8 cellular contexts compared by ENCODE assay signal in the genomic region with DNA sequence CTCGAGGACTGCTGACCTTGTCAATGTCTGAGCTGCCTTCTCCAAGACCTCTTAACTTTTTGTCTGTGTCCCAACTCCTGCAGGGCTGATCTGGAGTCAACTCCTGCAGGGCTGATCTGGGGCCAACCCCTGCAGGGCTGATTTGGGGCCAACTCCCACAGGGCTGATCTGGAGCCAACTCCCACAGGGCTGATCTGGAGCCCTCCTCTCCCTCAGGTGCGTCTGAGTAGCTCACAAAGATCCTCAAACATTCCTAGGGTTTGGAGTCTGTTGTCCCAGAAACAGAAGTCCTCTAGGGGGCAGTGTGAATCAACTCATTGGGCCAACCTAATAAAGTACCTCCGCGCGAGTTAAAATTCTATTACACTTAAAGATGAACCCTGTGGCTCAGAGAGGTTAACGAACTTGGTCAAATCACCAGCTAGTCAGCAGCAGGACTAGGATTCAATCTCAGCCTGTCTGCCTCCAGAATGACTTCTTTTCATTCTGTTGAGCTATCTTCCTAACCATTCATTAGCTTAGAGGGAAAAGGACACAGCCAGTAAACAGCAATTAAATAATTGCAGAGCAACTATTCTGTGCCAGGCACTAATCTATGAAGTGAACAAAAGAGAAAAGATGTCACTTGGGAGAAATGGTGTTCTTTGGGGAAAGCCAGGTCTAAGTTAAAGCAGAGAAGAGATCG. TPM values are rescaled to one million over a fixed set of nuclear protein-coding genes. Genes with fewer than 3 reads are reported as not detected.
A peak's percentile ranks its signal among the peaks of the same experiment; 100 is the strongest.
DNase-seq lines count a peak whose midpoint lies in the region; ATAC-seq and TF ChIP-seq lines count a peak whose summit lies in the region.

No MANE protein-coding gene starts in this region.

- peak; percentile 54 for DNase-seq in GM10248 (ENCODE audit: extremely low spot score)
- peak; percentile 5 for DNase-seq in NCI-H1417 treated with DMSO at 0.1 percent for 48 hours (lab: John Stamatoyannopoulos, UW)
- DNase-seq in SW480 (ENCODE audit: low spot score) = peak; percentile 67
- DNase-seq in activated naive CD8-positive, alpha-beta T cell treated with anti-CD3 and anti-CD28 coated beads, Interleukin-2, amount 50 U/mL, for 16 hours (ENCODE audit: low read depth, low spot score) = peak; percentile 48
- peak in 2 of 3 donors; percentile 18 to 48 for DNase-seq in right cardiac atrium
- DNase-seq in sigmoid colon = peak; percentile 71

- H3K4me3 ChIP-seq in right cardiac atrium (ENCODE audit: low read length) (no peak overlapping the region), sigmoid colon (no peak overlapping the region)

- WGBS in right cardiac atrium = 13% methylated on average over 7 of the region's 7 CpGs
- 8 to 17% methylated on average over 7 of the region's 7 CpGs for WGBS in sigmoid colon, 2 donors

- TF ChIP-seq CTCF in GM10248 (IDR thresholded peaks at IDR 0.05; ENCODE audit: control extremely low read depth, extremely low read depth, low read depth, missing control alignments) (peak; percentile 48), sigmoid colon (IDR thresholded peaks at IDR 0.05) (peak; percentile 32 to 73 (median 58))

- intact Hi-C loops in right cardiac atrium (cut with DNase I) (loop anchor here (2.0 to 10.0 kb wide), 3 partner anchors 193 to 261 kb away; no protein-coding TSS in a partner anchor), sigmoid colon (cut with DNase I) (loop anchor here (1.0 to 2.0 kb wide), 2 partner anchors 195 to 260 kb away; no protein-coding TSS in a partner anchor)

- H3K27me3 ChIP-seq in right cardiac atrium (ENCODE audit: control insufficient read depth, insufficient read depth) (no peaks in the 10 kb centered on the region), sigmoid colon (peaks cover 0 to 13% (median 0%) of the 10 kb centered on the region in 3 donors)

- H3K4me1 ChIP-seq in right cardiac atrium (ENCODE audit: control insufficient read depth, insufficient read depth, low read length) (no peaks in the 10 kb centered on the region), sigmoid colon (no peaks in the 10 kb centered on the region)

- POLR2A ChIA-PET in GM10248 (lab: Yijun Ruan, JAX) = interaction anchor here (0.5 to 0.6 kb wide), 2 partner anchors 9 to 249 kb away, joined by 3 to 6 read pairs; no protein-coding TSS in a partner anchor

- no peak for TF ChIP-seq POLR2A in sigmoid colon (IDR thresholded peaks at IDR 0.05)

- H3K36me3 ChIP-seq in sigmoid colon = no peaks in the 10 kb centered on the region

- TF ChIP-seq EP300 in sigmoid colon (IDR thresholded peaks at IDR 0.05) = no peak

- CTCF ChIA-PET in GM10248 (lab: Yijun Ruan, JAX) = interaction anchor here (0.6 to 3.8 kb wide), 93 partner anchors 9 to 860 kb away, joined by 3 to 120 read pairs (median 5); a partner anchor contains a TSS

- H3K9me3 ChIP-seq in right cardiac atrium (ENCODE audit: control insufficient read depth, low read length) = no peaks in the 10 kb centered on the region
- H3K9me3 ChIP-seq in sigmoid colon = no peaks in the 10 kb centered on the region

- ATAC-seq in right cardiac atrium (peak; percentile 78 to 83), GM18861 (IDR thresholded peaks at IDR 0.05; ENCODE audit: unreplicated experiment) (no peak), GM19463 (IDR thresholded peaks at IDR 0.05; ENCODE audit: unreplicated experiment) (no peak)

- H3K27ac ChIP-seq in right cardiac atrium (ENCODE audit: low read length) (no peak overlapping the region), sigmoid colon (no peak overlapping the region)

RNA-seq across cellular contexts. Expression of a gene that starts 17.2 kb away (rescaled TPM):
- total RNA-seq in right cardiac atrium (10 to 100 TPM; 13.4 to 14.9 (median 14.2) TPM), sigmoid colon (10 to 100 TPM; 19.9 to 27.6 (median 23.4) TPM)
- polyA plus RNA-seq in right cardiac atrium (4.9 TPM), sigmoid colon (1 to 10 TPM; 2.4 to 6.1 (median 3.5) TPM)

RNA-seq across cellular contexts. Expression of a gene that starts 47.0 kb away (rescaled TPM):
- 10 to 100 TPM; 37.6 to 59.0 (median 42.6) TPM for total RNA-seq in right cardiac atrium
- 39.5 TPM for polyA plus RNA-seq in right cardiac atrium
- total RNA-seq in sigmoid colon = 10 to 100 TPM; 70.4 to 86.7 (median 75.9) TPM
- polyA plus RNA-seq in sigmoid colon = 10 to 100 TPM; 10.2 to 76.3 (median 54.9) TPM

Comparison
In these comparisons a context has a peak if more than half of its experiments do, and no peak if none do; other contexts are left out.
1. DNase-seq: peak in every context shown above with its lines; median percentile 71 in sigmoid colon; 67 in SW480; 54 in GM10248; 48 in activated naive CD8-positive, alpha-beta T cell treated with anti-CD3 and anti-CD28 coated beads, Interleukin-2, amount 50 U/mL, for 16 hours; 33 in right cardiac atrium; 5 in NCI-H1417 treated with DMSO at 0.1 percent for 48 hours.
2. ATAC-seq: peak in right cardiac atrium (2 of 2); none in GM18861 (single experiment) and GM19463 (single experiment).